Comparison of ENCODE assay signal across 8 cellular contexts in the genomic region with DNA sequence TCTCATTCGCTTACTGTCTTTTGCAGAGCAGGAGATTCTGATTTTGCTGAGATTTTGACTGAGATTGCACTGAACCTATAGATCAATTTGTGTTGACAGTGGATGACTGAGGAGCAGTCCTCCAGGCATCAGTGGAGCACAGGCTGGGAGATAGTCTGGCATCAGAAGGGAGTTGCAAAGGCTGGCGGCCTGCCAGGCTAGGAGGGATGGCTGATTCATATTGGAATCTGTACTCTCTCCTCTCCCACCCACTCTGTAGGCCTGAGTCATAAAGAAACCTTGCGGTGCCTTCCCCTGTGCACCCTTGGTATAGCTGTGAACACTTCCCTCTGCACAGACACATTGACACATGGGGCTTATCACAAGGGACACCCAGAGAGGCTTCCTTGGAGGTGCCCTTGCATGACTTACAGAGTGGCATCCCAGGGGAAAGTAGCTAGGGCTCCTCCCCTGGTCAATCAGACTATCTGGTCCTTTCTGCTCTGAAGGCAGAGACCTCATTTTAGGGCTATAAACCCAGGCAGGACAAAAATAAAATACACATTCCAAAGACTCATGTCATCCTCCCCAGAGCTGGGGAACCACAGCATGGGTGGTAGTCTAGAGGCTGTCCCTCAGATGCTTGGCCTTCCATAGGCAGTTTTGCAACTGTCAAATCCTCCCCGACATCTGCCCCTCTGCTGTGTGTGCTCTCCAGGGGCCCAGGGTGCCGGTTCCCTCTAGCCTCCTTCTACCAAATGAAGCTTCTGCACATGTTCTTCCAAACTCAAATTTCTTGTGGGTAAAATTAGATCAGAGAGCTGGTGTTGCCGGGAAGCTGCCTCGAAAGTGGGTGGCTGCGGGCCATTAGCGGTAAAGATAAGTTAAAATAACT.
DNase-seq lines count a peak whose midpoint lies in the region; ATAC-seq and TF ChIP-seq lines count a peak whose summit lies in the region.

No MANE protein-coding gene starts in this region.

- no peak overlapping the region for H3K4me3 Mint-ChIP-seq in nephron progenitor cell

- H3K27ac Mint-ChIP-seq in nephron progenitor cell, result no peak overlapping the region

- H3K9me3 ChIP-seq in RWPE2 (ENCODE audit: severe bottlenecking), result no peaks in the 10 kb centered on the region

- peak overlapping the region; percentile 97 for H3K27ac ChIP-seq in RWPE2 (ENCODE audit: poor library complexity, severe bottlenecking)

- no peaks in the 10 kb centered on the region for H3K36me3 ChIP-seq in RWPE2 (ENCODE audit: low read depth)

- no peaks in the 10 kb centered on the region for H3K36me3 Mint-ChIP-seq in nephron progenitor cell (ENCODE audit: low read depth)

- H3K4me1 Mint-ChIP-seq in nephron progenitor cell, result peaks cover 5% of the 10 kb centered on the region

- no peaks in the 10 kb centered on the region for H3K27me3 ChIP-seq in RWPE2 (ENCODE audit: insufficient read depth, poor library complexity, severe bottlenecking)

- peaks cover 43% of the 10 kb centered on the region for H3K4me1 ChIP-seq in RWPE2 (ENCODE audit: insufficient read depth, poor library complexity, severe bottlenecking)

- peaks cover 2% of the 10 kb centered on the region for H3K9me3 Mint-ChIP-seq in nephron progenitor cell

- peaks cover 6% of the 10 kb centered on the region for H3K27me3 Mint-ChIP-seq in nephron progenitor cell (ENCODE audit: low read depth, poor library complexity)

- ATAC-seq in HG03039 (IDR thresholded peaks at IDR 0.05; ENCODE audit: unreplicated experiment) (peak; percentile 99), RWPE2 (ENCODE audit: low read depth) (peak; percentile 91)

- no peak overlapping the region for H3K4me3 ChIP-seq in RWPE2 (ENCODE audit: severe bottlenecking)

- peak; percentile 6 for DNase-seq in NCI-H82 (lab: John Stamatoyannopoulos, UW)
- no peak for DNase-seq in NCI-H82 treated with DMSO at 0.1 percent for 48 hours (lab: John Stamatoyannopoulos, UW; ENCODE audit: unreplicated experiment)
- DNase-seq in RWPE2 (ENCODE audit: low spot score), result peak; percentile 95
- DNase-seq in activated naive CD8-positive, alpha-beta T cell treated with anti-CD3 and anti-CD28 coated beads, Interleukin-2, amount 50 U/mL, for 16 hours (ENCODE audit: low read depth, low spot score), result peak; percentile 27
- peak; percentile 98 for DNase-seq in iris pigment epithelial cell (ENCODE audit: low read depth)
- DNase-seq in stimulated activated CD4-positive, alpha-beta T cell treated with anti-CD3 and anti-CD28 coated beads, TNF-alpha, amount 100 ng/mL, for 1 hour (ENCODE audit: low read depth in 3 of 3, low spot score in 1 of 3), result peak; percentile 3 to 61 (median 11)
- DNase-seq in nephron progenitor cell, result no peak

- no peak for TF ChIP-seq CTCF in RWPE2 (IDR thresholded peaks at IDR 0.05; ENCODE audit: poor library complexity, severe bottlenecking)
- TF ChIP-seq CTCF in nephron progenitor cell (IDR thresholded peaks at IDR 0.05), result no peak

Comparison
In these comparisons a context has a peak if more than half of its experiments do, and no peak if none do; other contexts are left out.
1. DNase-seq: peak in NCI-H82 (single experiment), RWPE2 (single experiment), activated naive CD8-positive, alpha-beta T cell treated with anti-CD3 and anti-CD28 coated beads, Interleukin-2, amount 50 U/mL, for 16 hours (single experiment), iris pigment epithelial cell (single experiment) and stimulated activated CD4-positive, alpha-beta T cell treated with anti-CD3 and anti-CD28 coated beads, TNF-alpha, amount 100 ng/mL, for 1 hour (3 of 3); none in NCI-H82 treated with DMSO at 0.1 percent for 48 hours (single experiment) and nephron progenitor cell (single experiment).